Comparison of ENCODE assay signal across 12 cellular contexts in the genomic region with DNA sequence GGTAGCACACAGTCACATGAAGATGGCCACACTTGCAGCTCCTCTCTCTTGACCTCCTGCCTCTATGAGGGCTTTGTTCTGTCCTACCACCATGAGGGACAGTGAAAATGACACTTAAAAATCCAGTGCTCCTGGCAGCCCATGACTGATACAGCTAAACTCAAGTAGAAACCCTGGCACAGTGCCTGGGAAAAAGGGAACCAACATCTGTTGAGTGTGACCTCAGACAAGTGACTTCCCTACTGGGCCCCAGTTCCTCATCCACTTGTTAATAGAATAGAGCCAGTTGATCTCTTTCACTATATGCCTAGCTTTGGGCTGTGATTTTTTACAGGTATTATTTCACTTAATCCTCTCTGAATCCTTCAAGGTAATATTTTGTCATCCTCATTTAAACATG. TPM values are rescaled to one million over a fixed set of nuclear protein-coding genes. Genes with fewer than 3 reads are reported as not detected.
DNase-seq lines count a peak whose midpoint lies in the region; ATAC-seq and TF ChIP-seq lines count a peak whose summit lies in the region.
"Had no signal": no experiment of that assay in that cellular context is flagged by ENCODE, and none has a peak within 500 bp of the region (broad histone marks: within the 10 kb centered on the region; RNA-seq: fewer than 3 reads in every experiment).

No MANE protein-coding gene starts in this region.

- peak overlapping the region in 1 of 10 donors; percentile 36 for H3K27ac Mint-ChIP-seq in naive thymus-derived CD8-positive, alpha-beta T cell
- no peak overlapping the region for H3K27ac Mint-ChIP-seq in activated CD4-positive, alpha-beta memory T cell treated with anti-CD3 and anti-CD28 coated beads, Interleukin-2, amount 10 ng/mL, durations not matched to agents 7 days and 5 days
- H3K27ac Mint-ChIP-seq: activated T-cell treated with anti-CD3 and anti-CD28 coated beads, Interleukin-2, amount 50 U/mL, for 72 hours; H9 had no signal

- H3K4me3 Mint-ChIP-seq in naive thymus-derived CD8-positive, alpha-beta T cell = no peak overlapping the region
- no peak overlapping the region for H3K4me3 Mint-ChIP-seq in activated CD4-positive, alpha-beta memory T cell treated with anti-CD3 and anti-CD28 coated beads, Interleukin-2, amount 10 ng/mL, durations not matched to agents 7 days and 5 days
- H3K4me3 Mint-ChIP-seq: activated T-cell treated with anti-CD3 and anti-CD28 coated beads, Interleukin-2, amount 50 U/mL, for 72 hours; H9 had no signal

- peaks cover 0 to 9% (median 1%) of the 10 kb centered on the region in 5 donors for H3K27me3 Mint-ChIP-seq in naive thymus-derived CD8-positive, alpha-beta T cell
- H3K27me3 Mint-ChIP-seq in activated CD4-positive, alpha-beta memory T cell treated with anti-CD3 and anti-CD28 coated beads, Interleukin-2, amount 10 ng/mL, durations not matched to agents 7 days and 5 days = no peaks in the 10 kb centered on the region

- H3K36me3 Mint-ChIP-seq in naive thymus-derived CD8-positive, alpha-beta T cell = no peaks in the 10 kb centered on the region
- H3K36me3 Mint-ChIP-seq in activated CD4-positive, alpha-beta memory T cell treated with anti-CD3 and anti-CD28 coated beads, Interleukin-2, amount 10 ng/mL, durations not matched to agents 7 days and 5 days (ENCODE audit: low read depth) = no peaks in the 10 kb centered on the region

- no peaks in the 10 kb centered on the region for H3K36me3 ChIP-seq in A673 (ENCODE audit: insufficient read depth, low read length, poor library complexity, severe bottlenecking)
- no peaks in the 10 kb centered on the region for H3K36me3 ChIP-seq in left lung

- intact Hi-C loops in A673 (cut with micrococcal nuclease; ENCODE audit: unreplicated experiment) = no loop called here
- intact Hi-C loops in left lung (cut with DNase I) = no loop called here

- TF ChIP-seq CTCF in A673 (conservative IDR thresholded peaks at IDR 0.05; ENCODE audit: low read depth, low read length) (no peak), left lung (IDR thresholded peaks at IDR 0.05) (no peak)

- H3K4me1 Mint-ChIP-seq in naive thymus-derived CD8-positive, alpha-beta T cell = no peaks in the 10 kb centered on the region
- no peaks in the 10 kb centered on the region for H3K4me1 Mint-ChIP-seq in activated CD4-positive, alpha-beta memory T cell treated with anti-CD3 and anti-CD28 coated beads, Interleukin-2, amount 10 ng/mL, durations not matched to agents 7 days and 5 days

- no TSS peak for BruUV-seq in A673 (replicated peaks; lab: Mats Ljungman, UMichigan)

- no peaks in the 10 kb centered on the region for H3K9me3 ChIP-seq in A673 (ENCODE audit: low read depth, low read length, poor library complexity, severe bottlenecking)
- H3K9me3 ChIP-seq in left lung = no peaks in the 10 kb centered on the region

- H3K27ac ChIP-seq in A673 (ENCODE audit: low read depth, low read length, poor library complexity, severe bottlenecking) (no peak overlapping the region), left lung (no peak overlapping the region)

- H3K27me3 ChIP-seq in A673 (replicated peaks; ENCODE audit: insufficient read depth, low read depth, low read length, poor library complexity) = no peaks in the 10 kb centered on the region
- H3K27me3 ChIP-seq in left lung = no peaks in the 10 kb centered on the region

- no peaks in the 10 kb centered on the region for H3K9me3 Mint-ChIP-seq in naive thymus-derived CD8-positive, alpha-beta T cell
- H3K9me3 Mint-ChIP-seq in activated CD4-positive, alpha-beta memory T cell treated with anti-CD3 and anti-CD28 coated beads, Interleukin-2, amount 10 ng/mL, durations not matched to agents 7 days and 5 days = no peaks in the 10 kb centered on the region
- H3K9me3 Mint-ChIP-seq: activated T-cell treated with anti-CD3 and anti-CD28 coated beads, Interleukin-2, amount 50 U/mL, for 72 hours; H9 had no signal

- CTCF ChIA-PET in A673 (lab: Charles Lee) = no interaction called here
- CTCF ChIA-PET in activated CD4-positive, alpha-beta memory T cell treated with anti-CD3 and anti-CD28 coated beads, Interleukin-2, amount 10 ng/mL, durations not matched to agents 7 days and 5 days (lab: Charles Lee) = no interaction called here

- DNase-seq in A673 (ENCODE audit: low spot score) (peak; percentile 47), KG1 (lab: John Stamatoyannopoulos, UW) (peak; percentile 7), SKM-1 (lab: John Stamatoyannopoulos, UW; ENCODE audit: unreplicated experiment) (peak; percentile 6), left lung (peak in 1 of 2 donors; percentile 75)
- DNase-seq in activated CD4-positive, alpha-beta T cell treated with anti-CD3 and anti-CD28 coated beads, Interleukin-2, amount 50 U/mL, for 1 hour = no peak
- DNase-seq in activated CD8-positive, alpha-beta memory T cell treated with anti-CD3 and anti-CD28 coated beads for 24 hours = no peak
- DNase-seq in naive thymus-derived CD8-positive, alpha-beta T cell = no peak
- no peak for DNase-seq in activated CD4-positive, alpha-beta memory T cell treated with anti-CD3 and anti-CD28 coated beads, Interleukin-2, amount 10 ng/mL, durations not matched to agents 7 days and 5 days
- DNase-seq: activated T-cell treated with anti-CD3 and anti-CD28 coated beads, Interleukin-2, amount 50 U/mL, for 72 hours; H9 had no signal

- H3K4me3 ChIP-seq in A673 (ENCODE audit: low read depth, low read length, poor library complexity, severe bottlenecking) (no peak overlapping the region), left lung (no peak overlapping the region)

- H3K4me1 ChIP-seq in A673 (ENCODE audit: insufficient read depth, low read length, poor library complexity, severe bottlenecking) = no peaks in the 10 kb centered on the region
- H3K4me1 ChIP-seq in left lung = no peaks in the 10 kb centered on the region

- peak; percentile 81 for ATAC-seq in left lung
- no peak for ATAC-seq in naive thymus-derived CD8-positive, alpha-beta T cell
- ATAC-seq: activated T-cell treated with anti-CD3 and anti-CD28 coated beads, Interleukin-2, amount 50 U/mL, for 72 hours had no signal

- POLR2A ChIA-PET in A673 (lab: Charles Lee; ENCODE audit: low non-redundant PET) = no interaction called here
- POLR2A ChIA-PET in naive thymus-derived CD8-positive, alpha-beta T cell (lab: Charles Lee) = no interaction called here
- POLR2A ChIA-PET in activated CD4-positive, alpha-beta memory T cell treated with anti-CD3 and anti-CD28 coated beads, Interleukin-2, amount 10 ng/mL, durations not matched to agents 7 days and 5 days (lab: Charles Lee) = no interaction called here

RNA-seq across cellular contexts. Expression of gene GUCY2C, which starts 4.8 kb away (rescaled TPM):
- total RNA-seq in A673 (2021) (not detected in 2 replicates), left lung (not detected)
- not detected for total RNA-seq in naive thymus-derived CD8-positive, alpha-beta T cell
- not detected for polyA plus RNA-seq in naive thymus-derived CD8-positive, alpha-beta T cell
- total RNA-seq in activated CD4-positive, alpha-beta memory T cell treated with anti-CD3 and anti-CD28 coated beads, Interleukin-2, amount 10 ng/mL, durations not matched to agents 7 days and 5 days = not detected
- total RNA-seq: activated T-cell treated with anti-CD3 and anti-CD28 coated beads, Interleukin-2, amount 50 U/mL, for 72 hours; dermis microvascular lymphatic vessel endothelial cell; skeletal muscle tissue had no signal

Comparison
In these comparisons a context has a peak if more than half of its experiments do, and no peak if none do; other contexts are left out.
1. DNase-seq: peak in A673 (single experiment), KG1 (single experiment) and SKM-1 (single experiment); none in activated CD4-positive, alpha-beta T cell treated with anti-CD3 and anti-CD28 coated beads, Interleukin-2, amount 50 U/mL, for 1 hour (single experiment), activated CD8-positive, alpha-beta memory T cell treated with anti-CD3 and anti-CD28 coated beads for 24 hours (single experiment), naive thymus-derived CD8-positive, alpha-beta T cell (0 of 10) and activated CD4-positive, alpha-beta memory T cell treated with anti-CD3 and anti-CD28 coated beads, Interleukin-2, amount 10 ng/mL, durations not matched to agents 7 days and 5 days (single experiment).